ENCODE assay signal across 29 cellular contexts in the genomic region with DNA sequence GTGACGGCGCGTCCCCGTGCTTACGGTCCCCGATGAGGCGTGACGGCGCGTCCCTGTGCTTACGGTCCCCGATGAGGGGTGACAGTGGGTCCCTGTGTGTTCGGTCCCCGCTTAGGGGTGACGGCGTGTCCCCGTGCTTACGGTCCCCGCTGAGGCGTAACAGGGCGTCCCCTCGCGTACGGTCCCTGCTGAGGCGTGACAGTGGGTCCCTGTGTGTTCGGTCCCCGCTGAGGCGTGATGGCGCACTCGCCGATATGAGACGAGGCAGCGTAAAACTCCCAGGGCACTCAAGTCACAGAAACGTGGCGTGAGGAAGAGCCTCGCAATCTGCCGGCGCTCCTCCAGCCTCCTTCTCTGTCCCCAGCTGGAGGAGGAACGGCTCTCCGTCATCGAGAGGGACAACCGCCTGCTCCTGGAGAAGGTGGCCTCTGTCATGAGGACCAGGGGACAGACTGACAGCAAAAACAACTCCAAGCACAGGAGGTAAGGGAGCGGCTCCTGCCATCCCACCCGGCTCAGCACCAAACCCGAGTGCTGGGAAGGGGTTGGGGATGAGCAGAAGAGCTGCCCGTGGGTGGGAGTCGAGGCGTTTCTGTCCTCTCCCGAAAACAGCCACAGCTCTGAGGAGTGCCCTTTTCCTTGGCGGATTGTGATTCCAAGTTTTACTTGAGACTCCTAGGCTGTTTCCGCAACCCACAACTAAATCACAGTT. TPM values are rescaled to one million over a fixed set of nuclear protein-coding genes. Genes with fewer than 3 reads are reported as not detected.
DNase-seq lines count a peak whose midpoint lies in the region; ATAC-seq and TF ChIP-seq lines count a peak whose summit lies in the region.
"Had no signal": no experiment of that assay in that cellular context is flagged by ENCODE, and none has a peak within 500 bp of the region (broad histone marks: within the 10 kb centered on the region; RNA-seq: fewer than 3 reads in every experiment).

No MANE protein-coding gene starts in this region.

- H3K9me3 ChIP-seq in AG04450 (ENCODE audit: control insufficient read depth, insufficient read depth, low read length), result peaks cover 15% of the 10 kb centered on the region; the same call in 1 of the 2 replicates
- no peaks in the 10 kb centered on the region for H3K9me3 ChIP-seq in HUES48 (ENCODE audit: control insufficient read depth, insufficient read depth, low read length)
- H3K9me3 ChIP-seq: upper lobe of left lung had no signal

- H3K4me3 ChIP-seq in AG04450 (ENCODE audit: low read depth, low read length), result peak overlapping the region; percentile 33
- H3K4me3 ChIP-seq in HUES48 (ENCODE audit: low read depth, low read length), result peak overlapping the region; percentile 39
- H3K4me3 ChIP-seq in fibroblast of villous mesenchyme (ENCODE audit: low read depth, low read length), result peak overlapping the region; percentile 12
- H3K4me3 ChIP-seq: upper lobe of left lung had no signal

- CTCF ChIA-PET in AG04450 (lab: Charles Lee), result no interaction called here

- no peak for ATAC-seq in GM19328 (IDR thresholded peaks at IDR 0.05; ENCODE audit: unreplicated experiment)
- ATAC-seq: activated naive CD4-positive, alpha-beta T cell treated with anti-CD3 and anti-CD28 coated beads, Interleukin-2, amount 50 U/mL, for 72 hours; stimulated activated naive CD8-positive, alpha-beta T cell treated with anti-CD3 and anti-CD28 coated beads, Interleukin-15, Interleukin-2, amounts not matched to agents 100 U/mL and 50 U/mL, for 24 hours had no signal

- POLR2A ChIA-PET in AG04450 (lab: Yijun Ruan, JAX), result no interaction called here

- H3K9ac ChIP-seq in HUES48 (ENCODE audit: low read depth, low read length), result no peak overlapping the region

- H3K36me3 ChIP-seq in HUES48 (ENCODE audit: control insufficient read depth, insufficient read depth, low read length), result no peaks in the 10 kb centered on the region
- H3K36me3 ChIP-seq: brain microvascular endothelial cell, upper lobe of left lung had no signal

- H3K27me3 ChIP-seq in AG04450 (ENCODE audit: control insufficient read depth, insufficient read depth, low read length) (peaks cover 35% of the 10 kb centered on the region), HUES48 (ENCODE audit: control insufficient read depth, insufficient read depth, low read length) (peaks cover 14% of the 10 kb centered on the region)
- H3K27me3 ChIP-seq: brain microvascular endothelial cell had no signal

- DNase-seq in AG04450 (ENCODE audit: low read depth, low spot score) (no peak), fibroblast of villous mesenchyme (ENCODE audit: low read depth) (no peak), renal cortical epithelial cell (ENCODE audit: low read depth) (peak; percentile 5), NCI-H1048 (lab: John Stamatoyannopoulos, UW) (no peak), anterior cingulate cortex (lab: John Stamatoyannopoulos, UW) (no peak), NCI-H2196 (lab: John Stamatoyannopoulos, UW; ENCODE audit: unreplicated experiment) (no peak)
- DNase-seq: activated CD4-positive, alpha-beta T cell treated with anti-CD3 and anti-CD28 coated beads, Interleukin-2, amount 50 U/mL, for 4 hours; activated T-cell treated with anti-CD3 and anti-CD28 coated beads, Interleukin-2, amount 50 U/mL, for 24 hours; AML-193; brain microvascular endothelial cell; erythroblast; GDM1; HCEC 1CT; KBM-7; MV-4-11; NCI-H2029; NCI-H526 treated with DMSO at 0.1 percent for 48 hours; OCI-M1; SHP77; stimulated activated CD4-positive, alpha-beta T cell treated with anti-CD3 and anti-CD28 coated beads, Interleukin-15, amount 100 ng/mL, for 24 hours; stimulated activated naive CD8-positive, alpha-beta T cell treated with anti-CD3 and anti-CD28 coated beads, Interleukin-15, Interleukin-2, amounts not matched to agents 100 U/mL and 50 U/mL, for 24 hours; T-helper 1 cell had no signal

- H3K4me1 ChIP-seq in HUES48 (ENCODE audit: control insufficient read depth, insufficient read depth, low read length), result peaks cover 7% of the 10 kb centered on the region; the same call in 1 of the 2 replicates
- H3K4me1 ChIP-seq: upper lobe of left lung had no signal

- H3K27ac ChIP-seq in AG04450 (ENCODE audit: low read depth, low read length) (no peak overlapping the region), HUES48 (ENCODE audit: low read depth, low read length) (no peak overlapping the region)
- H3K27ac ChIP-seq: brain microvascular endothelial cell, HL-60, upper lobe of left lung had no signal

- TF ChIP-seq CTCF in AG04450 (IDR thresholded peaks at IDR 0.05; ENCODE audit: low read depth, low read length), result no peak
- no peak for TF ChIP-seq CTCF in fibroblast of villous mesenchyme (IDR thresholded peaks at IDR 0.05; ENCODE audit: insufficient read depth, low read depth, low read length)

RNA-seq across cellular contexts. Expression of gene CFAP97D2, which starts 21.1 kb away (rescaled TPM):
- not detected in 2 replicates for polyA plus RNA-seq in AG04450 (2011; rRNA removed)
- not detected in 2 replicates for polyA minus RNA-seq in AG04450 (2011; rRNA and poly(A)+ RNA removed)
- total RNA-seq in fibroblast of villous mesenchyme, result not detected in 2 replicates
- total RNA-seq in renal cortical epithelial cell, result not detected in 2 replicates
- total RNA-seq: activated naive CD4-positive, alpha-beta T cell treated with anti-CD3 and anti-CD28 coated beads, Interleukin-2, amount 50 U/mL, for 72 hours; dermis microvascular lymphatic vessel endothelial cell; liver had no signal
- polyA plus RNA-seq: liver had no signal

RNA-seq across cellular contexts. Expression of gene CDC16, which starts 34.6 kb away (rescaled TPM):
- 88.2 and 112 TPM in 2 replicates for polyA plus RNA-seq in AG04450 (2011; rRNA removed)
- 53.5 and 78.5 TPM in 2 replicates for polyA minus RNA-seq in AG04450 (2011; rRNA and poly(A)+ RNA removed)
- total RNA-seq in fibroblast of villous mesenchyme (58.0 and 62.6 TPM in 2 replicates), renal cortical epithelial cell (47.6 and 118 TPM in 2 replicates)
